31 cellular contexts compared by ENCODE assay signal in the genomic region with DNA sequence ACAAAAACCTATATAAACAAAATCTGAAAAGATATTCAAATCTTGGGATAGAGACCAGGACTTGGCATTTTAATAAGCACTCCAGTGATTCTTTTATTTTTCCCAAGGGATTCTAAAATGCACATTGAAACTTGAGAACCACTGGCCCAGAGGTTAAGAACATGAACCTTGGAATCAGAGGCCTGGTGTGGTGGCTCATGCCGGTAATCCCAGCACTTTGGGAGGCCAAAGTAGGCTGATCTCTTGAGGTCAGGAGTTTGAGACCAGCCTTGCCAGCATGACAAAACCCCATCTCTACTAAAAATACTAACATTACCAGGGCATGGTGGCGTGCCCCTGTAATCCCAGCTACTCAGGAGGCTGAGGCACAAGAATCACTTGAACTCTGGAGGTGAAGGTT. TPM values are rescaled to one million over a fixed set of nuclear protein-coding genes. Genes with fewer than 3 reads are reported as not detected.
"Had no signal": no experiment of that assay in that cellular context is flagged by ENCODE, and none has a peak within 500 bp of the region (broad histone marks: within the 10 kb centered on the region; RNA-seq: fewer than 3 reads in every experiment).

No MANE protein-coding gene starts in this region.

- H3K27ac Mint-ChIP-seq: activated CD4-positive, alpha-beta memory T cell treated with anti-CD3 and anti-CD28 coated beads, Interleukin-2, amount 10 ng/mL, durations not matched to agents 7 days and 5 days; activated CD8-positive, alpha-beta memory T cell treated with anti-CD3 and anti-CD28 coated beads, Interleukin-2, amount 10 ng/mL, durations not matched to agents 7 days and 5 days; activated naive CD4-positive, alpha-beta T cell treated with anti-CD3 and anti-CD28 coated beads, Interleukin-2, amount 10 ng/mL, durations not matched to agents 7 days and 5 days; activated naive CD8-positive, alpha-beta T cell; activated naive CD8-positive, alpha-beta T cell treated with anti-CD3 and anti-CD28 coated beads, Interleukin-2, amount 50 U/mL, for 24 hours had no signal

- H3K4me3 Mint-ChIP-seq: activated CD4-positive, alpha-beta memory T cell treated with anti-CD3 and anti-CD28 coated beads, Interleukin-2, amount 10 ng/mL, durations not matched to agents 7 days and 5 days; activated CD8-positive, alpha-beta memory T cell treated with anti-CD3 and anti-CD28 coated beads, Interleukin-2, amount 10 ng/mL, durations not matched to agents 7 days and 5 days; activated naive CD4-positive, alpha-beta T cell treated with anti-CD3 and anti-CD28 coated beads, Interleukin-2, amount 10 ng/mL, durations not matched to agents 7 days and 5 days; activated naive CD8-positive, alpha-beta T cell; activated naive CD8-positive, alpha-beta T cell treated with anti-CD3 and anti-CD28 coated beads, Interleukin-2, amount 50 U/mL, for 24 hours; brain had no signal

- DNase-seq: activated CD4-positive, alpha-beta memory T cell treated with anti-CD3 and anti-CD28 coated beads, Interleukin-2, amount 10 ng/mL, durations not matched to agents 7 days and 5 days; activated CD4-positive, alpha-beta T cell treated with anti-CD3 and anti-CD28 coated beads for 1 hour; activated CD4-positive, alpha-beta T cell treated with anti-CD3 and anti-CD28 coated beads for 48 hours; activated CD4-positive, CD25-positive, alpha-beta regulatory T cell; activated CD8-positive, alpha-beta memory T cell treated with anti-CD3 and anti-CD28 coated beads for 24 hours; activated CD8-positive, alpha-beta memory T cell treated with anti-CD3 and anti-CD28 coated beads, Interleukin-2, amount 10 ng/mL, durations not matched to agents 7 days and 5 days; activated CD8-positive, alpha-beta memory T cell treated with anti-CD3 and anti-CD28 coated beads, Interleukin-2, amount 50 U/mL, for 48 hours; activated effector memory CD4-positive, alpha-beta T cell treated with Interleukin-2 at 50 U/mL for 16 hours; activated naive CD8-positive, alpha-beta T cell treated with anti-CD3 and anti-CD28 coated beads, Interleukin-2, amount 50 U/mL, for 24 hours; activated T-cell treated with anti-CD3 and anti-CD28 coated beads, Interleukin-2, amount 50 U/mL, for 48 hours; caudate nucleus; NCI-H1092 treated with DMSO at 0.1 percent for 48 hours; NCI-H1417; NCI-H146; NCI-H187; NCI-H2029 treated with DMSO at 0.1 percent for 48 hours; NCI-H345; NCI-H524 treated with DMSO at 0.1 percent for 48 hours; SHP77; T1000; WERI-Rb-1 had no signal

- H3K36me3 Mint-ChIP-seq: activated naive CD4-positive, alpha-beta T cell treated with anti-CD3 and anti-CD28 coated beads, Interleukin-2, amount 10 ng/mL, durations not matched to agents 7 days and 5 days; activated naive CD8-positive, alpha-beta T cell; brain had no signal

- H3K9me3 Mint-ChIP-seq: activated CD4-positive, alpha-beta memory T cell treated with anti-CD3 and anti-CD28 coated beads, Interleukin-2, amount 10 ng/mL, durations not matched to agents 7 days and 5 days; activated naive CD4-positive, alpha-beta T cell treated with anti-CD3 and anti-CD28 coated beads, Interleukin-2, amount 10 ng/mL, durations not matched to agents 7 days and 5 days; activated naive CD8-positive, alpha-beta T cell treated with anti-CD3 and anti-CD28 coated beads, Interleukin-2, amount 50 U/mL, for 24 hours; brain had no signal

RNA-seq across cellular contexts. Expression of a gene that starts 30.7 kb away (rescaled TPM):
- total RNA-seq: activated CD4-positive, alpha-beta memory T cell treated with anti-CD3 and anti-CD28 coated beads, Interleukin-2, amount 10 ng/mL, durations not matched to agents 7 days and 5 days; M059J; NCI-H460; RPMI7951; SJCRH30; T-helper 1 cell treated with Interleukin-12 subunit alpha and Interleukin-12 subunit beta and Interleukin-4 antibody, amounts not matched to agents 30 ng/mL and 1 ng/mL, for 36 hours; T-helper 2 cell treated with Interferon-gamma antibody and Interleukin-4, amounts not matched to agents 100 ng/mL and 5 ng/mL, for 36 hours had no signal

RNA-seq across cellular contexts. Expression of a gene that starts 49.5 kb away (rescaled TPM):
- total RNA-seq: activated CD4-positive, alpha-beta memory T cell treated with anti-CD3 and anti-CD28 coated beads, Interleukin-2, amount 10 ng/mL, durations not matched to agents 7 days and 5 days; activated CD8-positive, alpha-beta memory T cell treated with anti-CD3 and anti-CD28 coated beads, Interleukin-2, amount 10 ng/mL, durations not matched to agents 7 days and 5 days; bronchial epithelial cell; M059J; NCI-H460; RPMI7951; SJCRH30; T-helper 1 cell treated with Interleukin-12 subunit alpha and Interleukin-12 subunit beta and Interleukin-4 antibody, amounts not matched to agents 30 ng/mL and 1 ng/mL, for 36 hours; T-helper 2 cell treated with Interferon-gamma antibody and Interleukin-4, amounts not matched to agents 100 ng/mL and 5 ng/mL, for 36 hours had no signal
